In the genomic region with DNA sequence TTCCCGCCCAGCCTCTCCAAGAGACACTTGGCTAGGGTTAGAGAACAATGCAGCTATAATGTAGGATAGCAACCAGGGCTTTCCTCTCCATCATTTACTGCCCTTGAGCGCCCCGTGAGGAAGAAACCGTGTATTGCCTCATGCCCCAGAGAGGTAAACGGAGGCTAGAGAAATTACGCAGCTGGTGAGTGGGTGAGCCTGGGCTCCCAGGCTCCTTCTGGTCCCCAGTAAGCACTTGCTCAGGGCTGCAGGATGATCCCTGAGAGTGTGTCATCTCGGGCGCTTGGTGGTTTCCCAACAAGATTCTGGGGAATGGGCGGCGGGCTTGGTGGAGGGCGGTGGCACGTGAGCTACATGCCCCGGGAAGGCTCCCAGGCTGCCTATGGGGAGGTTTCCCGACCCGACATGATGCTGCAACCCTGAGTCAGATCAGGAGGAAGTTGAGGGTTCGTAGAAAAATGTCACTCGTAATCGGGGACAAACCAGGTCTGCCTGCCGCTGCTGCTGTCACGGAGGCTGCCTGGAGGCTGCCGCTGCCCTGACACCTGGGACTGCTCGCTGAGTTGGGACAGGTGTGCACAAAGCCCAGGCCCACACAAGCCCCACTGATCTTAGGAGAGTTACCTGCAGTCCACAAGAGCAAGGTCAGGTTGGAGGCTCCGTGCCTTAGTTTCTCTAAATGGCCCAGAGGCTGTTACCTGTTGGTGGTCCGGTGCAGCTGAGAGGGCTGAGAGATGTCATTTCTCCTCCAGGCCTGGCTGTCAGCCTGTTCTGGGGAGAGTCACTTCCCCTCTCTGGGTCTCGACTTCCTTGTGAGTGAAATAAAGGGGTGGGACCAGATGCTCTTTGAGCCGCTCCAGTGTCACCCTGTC, we compare ENCODE assay signal across 9 cellular contexts. TPM values are rescaled to one million over a fixed set of nuclear protein-coding genes. Genes with fewer than 3 reads are reported as not detected.
DNase-seq lines count a peak whose midpoint lies in the region; ATAC-seq, FAIRE-seq and TF ChIP-seq lines count a peak whose summit lies in the region.
"Had no signal": no experiment of that assay in that cellular context is flagged by ENCODE, and none has a peak within 500 bp of the region (broad histone marks: within the 10 kb centered on the region; RNA-seq: fewer than 3 reads in every experiment).

A gene with protein sequence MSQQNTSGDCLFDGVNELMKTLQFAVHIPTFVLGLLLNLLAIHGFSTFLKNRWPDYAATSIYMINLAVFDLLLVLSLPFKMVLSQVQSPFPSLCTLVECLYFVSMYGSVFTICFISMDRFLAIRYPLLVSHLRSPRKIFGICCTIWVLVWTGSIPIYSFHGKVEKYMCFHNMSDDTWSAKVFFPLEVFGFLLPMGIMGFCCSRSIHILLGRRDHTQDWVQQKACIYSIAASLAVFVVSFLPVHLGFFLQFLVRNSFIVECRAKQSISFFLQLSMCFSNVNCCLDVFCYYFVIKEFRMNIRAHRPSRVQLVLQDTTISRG (minus strand): TSS at position 773 of the 872 bp plus-strand sequence. CDS start 14,280 bp downstream, outside the sequence.

- CTCF ChIA-PET in WTC11 (lab: Charles Lee) = interaction anchor here (0.6 to 2.3 kb wide), 52 partner anchors 9 to 527 kb away, joined by 3 to 37 read pairs (median 5); a partner anchor contains a TSS

- FAIRE-seq in urothelium cell line (lab: Jason Lieb, UNC) = no peak

- H3K27ac Mint-ChIP-seq in WTC11 = no peak within 1 kb of the TSS

- H3K27ac ChIP-seq in BLaER1 treated with 17β-estradiol and CSF1 and Interleukin-3, amounts not matched to agents 10 nM and 100 nM = peak within 1 kb of the TSS in 6 of 11 experiments; percentile 4 to 57 (median 37); a peak in 8 of 22 replicates
- peak within 1 kb of the TSS in 9 of 59 donors; percentile 2 to 40 (median 21) for H3K27ac ChIP-seq in dorsolateral prefrontal cortex

- H3K27me3 ChIP-seq in BLaER1 treated with 17β-estradiol and CSF1 and Interleukin-3, amounts not matched to agents 10 nM and 100 nM = no peaks in the 10 kb centered on the region
- no peaks in the 10 kb centered on the region for H3K27me3 ChIP-seq in dorsolateral prefrontal cortex

- TF ChIP-seq CTCF in WTC11 (IDR thresholded peaks at IDR 0.05) (peak; percentile 55), dorsolateral prefrontal cortex (IDR thresholded peaks at IDR 0.05 in 54 of 56, conservative IDR thresholded peaks at IDR 0.05 in 2 of 56; ENCODE audit: low read depth in 1 of 56, partially characterized antibody in 56 of 56) (peak in 17 of 56 donors; percentile 8 to 43 (median 23))

- H3K36me3 Mint-ChIP-seq in WTC11 = no peaks in the 10 kb centered on the region

- H3K9me3 Mint-ChIP-seq in WTC11 = no peaks in the 10 kb centered on the region

- no peak within 1 kb of the TSS for H3K4me3 Mint-ChIP-seq in WTC11

- peak; percentile 26 for ATAC-seq in HG03196 (IDR thresholded peaks at IDR 0.05; ENCODE audit: unreplicated experiment)
- peak; percentile 94 for ATAC-seq in WTC11

- DNase-seq in GM19238 (ENCODE audit: insufficient read length, low spot score) (peak; percentile 59), WTC11 (ENCODE audit: low spot score) (peak; percentile 72), dorsolateral prefrontal cortex (peak in 8 of 10 donors; percentile 14 to 60 (median 36)), urothelium cell line (ENCODE audit: low spot score) (no peak), hepatic stellate cell (ENCODE audit: low spot score) (no peak)
- DNase-seq in stimulated activated CD4-positive, alpha-beta T cell treated with anti-CD3 and anti-CD28 coated beads, Interleukin-1b, Interleukin-23, amount 100 ng/mL, for 24 hours (ENCODE audit: low read depth in 4 of 4, low spot score in 1 of 4) = peak in 3 of 4 experiments; percentile 29 to 83 (median 70)

- H3K4me2 ChIP-seq in BLaER1 treated with 17β-estradiol and CSF1 and Interleukin-3, amounts not matched to agents 10 nM and 100 nM = peak within 1 kb of the TSS; percentile 40 to 81 (median 57); a peak in 21 of 22 replicates

- H3K9me3 ChIP-seq in BLaER1 treated with 17β-estradiol and CSF1 and Interleukin-3, amounts not matched to agents 10 nM and 100 nM (replicated peaks in 1 of 11) = no peaks in the 10 kb centered on the region
- H3K9me3 ChIP-seq: HAP-1 had no signal

- H4K20me1 ChIP-seq in BLaER1 treated with 17β-estradiol and CSF1 and Interleukin-3, amounts not matched to agents 10 nM and 100 nM = no peaks in the 10 kb centered on the region

- POLR2A ChIA-PET in WTC11 (lab: Charles Lee) = interaction anchor here (0.7 kb wide), 1 partner anchor 46 kb away, joined by 4 read pairs; no protein-coding TSS in a partner anchor

- H3K4me1 Mint-ChIP-seq in WTC11 = peaks cover 9% of the 10 kb centered on the region

- no peak within 1 kb of the TSS for H3K4me3 ChIP-seq in BLaER1 treated with 17β-estradiol and CSF1 and Interleukin-3, amounts not matched to agents 10 nM and 100 nM
- no peak within 1 kb of the TSS for H3K4me3 ChIP-seq in dorsolateral prefrontal cortex
- H3K4me3 ChIP-seq: HAP-1 had no signal

- H3K4me1 ChIP-seq in BLaER1 treated with 17β-estradiol and CSF1 and Interleukin-3, amounts not matched to agents 10 nM and 100 nM = peaks cover 13 to 36% (median 25%) of the 10 kb centered on the region in 10 experiments
- H3K4me1 ChIP-seq: HAP-1 had no signal

- H3K36me3 ChIP-seq in BLaER1 treated with 17β-estradiol and CSF1 and Interleukin-3, amounts not matched to agents 10 nM and 100 nM = no peaks in the 10 kb centered on the region
- H3K36me3 ChIP-seq: HAP-1 had no signal

- H3K9ac ChIP-seq in BLaER1 treated with 17β-estradiol and CSF1 and Interleukin-3, amounts not matched to agents 10 nM and 100 nM = peak within 1 kb of the TSS in 2 of 11 experiments; percentile 30 to 46; a peak in 3 of 22 replicates

- intact Hi-C loops in dorsolateral prefrontal cortex (cut with DNase I) = no loop called here

- no peaks in the 10 kb centered on the region for H3K27me3 Mint-ChIP-seq in WTC11 (ENCODE audit: low read depth)

TF ChIP-seq in WTC11, 78 proteins besides CTCF, POLR2A, EP300 and RAD21 (continues in another document):
- TF ChIP-seq, protein P1, sequence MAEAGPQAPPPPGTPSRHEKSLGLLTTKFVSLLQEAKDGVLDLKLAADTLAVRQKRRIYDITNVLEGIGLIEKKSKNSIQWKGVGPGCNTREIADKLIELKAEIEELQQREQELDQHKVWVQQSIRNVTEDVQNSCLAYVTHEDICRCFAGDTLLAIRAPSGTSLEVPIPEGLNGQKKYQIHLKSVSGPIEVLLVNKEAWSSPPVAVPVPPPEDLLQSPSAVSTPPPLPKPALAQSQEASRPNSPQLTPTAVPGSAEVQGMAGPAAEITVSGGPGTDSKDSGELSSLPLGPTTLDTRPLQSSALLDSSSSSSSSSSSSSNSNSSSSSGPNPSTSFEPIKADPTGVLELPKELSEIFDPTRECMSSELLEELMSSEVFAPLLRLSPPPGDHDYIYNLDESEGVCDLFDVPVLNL (CRISPR knock-in tag; IDR thresholded peaks at IDR 0.05; ENCODE audit: borderline replicate concordance, low read depth) = no peak
- TF ChIP-seq NFATC4 (CRISPR knock-in tag; IDR thresholded peaks at IDR 0.05) (no peak), ESRRA (CRISPR knock-in tag; IDR thresholded peaks at IDR 0.05; ENCODE audit: borderline replicate concordance) (no peak), CREB1 (CRISPR knock-in tag; IDR thresholded peaks at IDR 0.05) (no peak), FOXP1 (CRISPR knock-in tag; IDR thresholded peaks at IDR 0.05; ENCODE audit: borderline replicate concordance) (no peak)
- TF ChIP-seq, protein P2, sequence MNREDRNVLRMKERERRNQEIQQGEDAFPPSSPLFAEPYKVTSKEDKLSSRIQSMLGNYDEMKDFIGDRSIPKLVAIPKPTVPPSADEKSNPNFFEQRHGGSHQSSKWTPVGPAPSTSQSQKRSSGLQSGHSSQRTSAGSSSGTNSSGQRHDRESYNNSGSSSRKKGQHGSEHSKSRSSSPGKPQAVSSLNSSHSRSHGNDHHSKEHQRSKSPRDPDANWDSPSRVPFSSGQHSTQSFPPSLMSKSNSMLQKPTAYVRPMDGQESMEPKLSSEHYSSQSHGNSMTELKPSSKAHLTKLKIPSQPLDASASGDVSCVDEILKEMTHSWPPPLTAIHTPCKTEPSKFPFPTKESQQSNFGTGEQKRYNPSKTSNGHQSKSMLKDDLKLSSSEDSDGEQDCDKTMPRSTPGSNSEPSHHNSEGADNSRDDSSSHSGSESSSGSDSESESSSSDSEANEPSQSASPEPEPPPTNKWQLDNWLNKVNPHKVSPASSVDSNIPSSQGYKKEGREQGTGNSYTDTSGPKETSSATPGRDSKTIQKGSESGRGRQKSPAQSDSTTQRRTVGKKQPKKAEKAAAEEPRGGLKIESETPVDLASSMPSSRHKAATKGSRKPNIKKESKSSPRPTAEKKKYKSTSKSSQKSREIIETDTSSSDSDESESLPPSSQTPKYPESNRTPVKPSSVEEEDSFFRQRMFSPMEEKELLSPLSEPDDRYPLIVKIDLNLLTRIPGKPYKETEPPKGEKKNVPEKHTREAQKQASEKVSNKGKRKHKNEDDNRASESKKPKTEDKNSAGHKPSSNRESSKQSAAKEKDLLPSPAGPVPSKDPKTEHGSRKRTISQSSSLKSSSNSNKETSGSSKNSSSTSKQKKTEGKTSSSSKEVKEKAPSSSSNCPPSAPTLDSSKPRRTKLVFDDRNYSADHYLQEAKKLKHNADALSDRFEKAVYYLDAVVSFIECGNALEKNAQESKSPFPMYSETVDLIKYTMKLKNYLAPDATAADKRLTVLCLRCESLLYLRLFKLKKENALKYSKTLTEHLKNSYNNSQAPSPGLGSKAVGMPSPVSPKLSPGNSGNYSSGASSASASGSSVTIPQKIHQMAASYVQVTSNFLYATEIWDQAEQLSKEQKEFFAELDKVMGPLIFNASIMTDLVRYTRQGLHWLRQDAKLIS (CRISPR knock-in tag; IDR thresholded peaks at IDR 0.05; ENCODE audit: borderline replicate concordance) = no peak
- TF ChIP-seq, protein P3, sequence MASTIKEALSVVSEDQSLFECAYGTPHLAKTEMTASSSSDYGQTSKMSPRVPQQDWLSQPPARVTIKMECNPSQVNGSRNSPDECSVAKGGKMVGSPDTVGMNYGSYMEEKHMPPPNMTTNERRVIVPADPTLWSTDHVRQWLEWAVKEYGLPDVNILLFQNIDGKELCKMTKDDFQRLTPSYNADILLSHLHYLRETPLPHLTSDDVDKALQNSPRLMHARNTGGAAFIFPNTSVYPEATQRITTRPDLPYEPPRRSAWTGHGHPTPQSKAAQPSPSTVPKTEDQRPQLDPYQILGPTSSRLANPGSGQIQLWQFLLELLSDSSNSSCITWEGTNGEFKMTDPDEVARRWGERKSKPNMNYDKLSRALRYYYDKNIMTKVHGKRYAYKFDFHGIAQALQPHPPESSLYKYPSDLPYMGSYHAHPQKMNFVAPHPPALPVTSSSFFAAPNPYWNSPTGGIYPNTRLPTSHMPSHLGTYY (CRISPR knock-in tag; IDR thresholded peaks at IDR 0.05) = no peak
- TF ChIP-seq, protein P4, sequence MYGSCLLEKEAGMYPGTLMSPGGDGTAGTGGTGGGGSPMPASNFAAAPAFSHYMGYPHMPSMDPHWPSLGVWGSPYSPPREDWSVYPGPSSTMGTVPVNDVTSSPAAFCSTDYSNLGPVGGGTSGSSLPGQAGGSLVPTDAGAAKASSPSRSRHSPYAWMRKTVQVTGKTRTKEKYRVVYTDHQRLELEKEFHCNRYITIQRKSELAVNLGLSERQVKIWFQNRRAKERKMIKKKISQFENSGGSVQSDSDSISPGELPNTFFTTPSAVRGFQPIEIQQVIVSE (CRISPR knock-in tag; IDR thresholded peaks at IDR 0.05; ENCODE audit: borderline replicate concordance) = no peak

RNA-seq across cellular contexts. Expression of the gene that starts here (rescaled TPM):
- total RNA-seq in WTC11 (2021) = not detected in 3 replicates
- 1 to 10 TPM in 74 of 120 experiments, under 1 TPM in 46; 0.14 to 6.3 (median 1.2) TPM for total RNA-seq in dorsolateral prefrontal cortex

Comparison
In these comparisons a context has a peak if more than half of its experiments do, and no peak if none do; other contexts are left out.
1. Peak in DNase-seq and ATAC-seq in WTC11; RNA of the gene not detected or under 1 TPM.
2. DNase-seq: peak in GM19238 (single experiment), dorsolateral prefrontal cortex (8 of 10) and stimulated activated CD4-positive, alpha-beta T cell treated with anti-CD3 and anti-CD28 coated beads, Interleukin-1b, Interleukin-23, amount 100 ng/mL, for 24 hours (3 of 4); none in urothelium cell line (single experiment) and hepatic stellate cell (single experiment).